Comparison of ENCODE assay signal across 8 cellular contexts in genomic region chr6:22954749-22955385, GRCh38.
DNase-seq lines count a peak whose midpoint lies in the region; ATAC-seq, FAIRE-seq and TF ChIP-seq lines count a peak whose summit lies in the region.

No MANE protein-coding gene starts in this region.

- no peak for TF ChIP-seq RAD21 in HepG2 (CRISPR knock-in tag; IDR thresholded peaks at IDR 0.05)

- peaks cover 19% of the 10 kb centered on the region for H3K4me1 Mint-ChIP-seq in activated T-cell treated with anti-CD3 and anti-CD28 coated beads, Interleukin-2, amount 50 U/mL, for 72 hours (ENCODE audit: low read depth)
- H3K4me1 Mint-ChIP-seq in WTC11 = peaks cover 16% of the 10 kb centered on the region

- peak overlapping the region in 1 of 3 experiments; percentile 13; a peak in 1 of 6 replicates for H3K4me3 ChIP-seq in HepG2 (replicated peaks in 1 of 3; ENCODE audit: insufficient read depth in 1 of 3, low read depth in 2 of 3, low read length in 3 of 3)

- CTCF ChIA-PET in WTC11 (lab: Charles Lee) (no interaction called here), HepG2 (lab: Yijun Ruan, JAX; ENCODE audit: low intra/inter-chr PET ratio, low total read pairs) (no interaction called here)

- TF ChIP-seq POLR2A in HepG2 (IDR thresholded peaks at IDR 0.05; ENCODE audit: insufficient read depth in 1 of 2, low read depth in 2 of 2, low read length in 2 of 2) = no peak

- POLR2A ChIA-PET in WTC11 (lab: Charles Lee) (no interaction called here), HepG2 (lab: Yijun Ruan, JAX) (no interaction called here)

- peaks cover 1 to 7% of the 10 kb centered on the region in 2 donors for H3K36me3 Mint-ChIP-seq in activated T-cell treated with anti-CD3 and anti-CD28 coated beads, Interleukin-2, amount 50 U/mL, for 72 hours (ENCODE audit: insufficient read depth in 2 of 2)
- H3K36me3 Mint-ChIP-seq in WTC11 = no peaks in the 10 kb centered on the region

- peak; percentile 43 for FAIRE-seq in HepG2 (lab: Jason Lieb, UNC)

- H3K4me1 ChIP-seq in HepG2 (ENCODE audit: insufficient read depth, low read length) = no peaks in the 10 kb centered on the region

- H3K36me3 ChIP-seq in HepG2 (replicated peaks in 1 of 2; ENCODE audit: control insufficient read depth in 1 of 2, insufficient read depth in 2 of 2, low read length in 2 of 2) = no peaks in the 10 kb centered on the region

- H3K79me2 ChIP-seq in HepG2 (ENCODE audit: insufficient read depth, low read length) = no peaks in the 10 kb centered on the region

- H3K27ac Mint-ChIP-seq in activated T-cell treated with anti-CD3 and anti-CD28 coated beads, Interleukin-2, amount 50 U/mL, for 72 hours = peak overlapping the region; percentile 89
- peak overlapping the region; percentile 61; the same call in 1 of the 2 replicates for H3K27ac Mint-ChIP-seq in WTC11

- no peak for DNase-seq in activated T-cell treated with anti-CD3 and anti-CD28 coated beads, Interleukin-2, amount 50 U/mL, for 72 hours
- no peak for DNase-seq in activated T-cell treated with anti-CD3 and anti-CD28 coated beads for 4 hours
- no peak for DNase-seq in WTC11 (ENCODE audit: low spot score)
- DNase-seq in HepG2 (ENCODE audit: low spot score) = peak; percentile 4
- no peak for DNase-seq in hippocampal formation (lab: John Stamatoyannopoulos, UW)

- no peak overlapping the region for H2AFZ ChIP-seq in HepG2 (ENCODE audit: low read length)

- peak; percentile 41 to 52 for ATAC-seq in activated T-cell treated with anti-CD3 and anti-CD28 coated beads, Interleukin-2, amount 50 U/mL, for 72 hours (replicated peaks in 1 of 2)
- ATAC-seq in HG03342 (IDR thresholded peaks at IDR 0.05; ENCODE audit: unreplicated experiment) = peak; percentile 73
- ATAC-seq in WTC11 = no peak
- peak; percentile 73 for ATAC-seq in HepG2
- no peak for ATAC-seq in HG02970 (IDR thresholded peaks at IDR 0.05; ENCODE audit: low FRiP score, unreplicated experiment)
- ATAC-seq in HG02840 (IDR thresholded peaks at IDR 0.05; ENCODE audit: low FRiP score, unreplicated experiment) = no peak

- H3K9me3 Mint-ChIP-seq in activated T-cell treated with anti-CD3 and anti-CD28 coated beads, Interleukin-2, amount 50 U/mL, for 72 hours = peaks cover 5 to 8% of the 10 kb centered on the region in 2 donors
- peaks cover 12% of the 10 kb centered on the region for H3K9me3 Mint-ChIP-seq in WTC11

- H3K9me3 ChIP-seq in HepG2 (ENCODE audit: low read length) = peaks cover 77% of the 10 kb centered on the region

- no peaks in the 10 kb centered on the region for H3K27me3 Mint-ChIP-seq in activated T-cell treated with anti-CD3 and anti-CD28 coated beads, Interleukin-2, amount 50 U/mL, for 72 hours (ENCODE audit: low read depth)
- no peaks in the 10 kb centered on the region for H3K27me3 Mint-ChIP-seq in WTC11 (ENCODE audit: low read depth)

- no peaks in the 10 kb centered on the region for H4K20me1 ChIP-seq in HepG2 (ENCODE audit: insufficient read depth, low read length)

- H3K27me3 ChIP-seq in HepG2 (ENCODE audit: control insufficient read depth in 1 of 2, insufficient read depth in 2 of 2, low read length in 2 of 2) = no peaks in the 10 kb centered on the region

- no peak overlapping the region for H3K27ac ChIP-seq in HepG2 (ENCODE audit: extremely low read length, insufficient read depth, low read length)

- intact Hi-C loops in HepG2 (cut with micrococcal nuclease; ENCODE audit: unreplicated experiment) = no loop called here

- in situ Hi-C loops in HepG2 (cut with HindIII; ENCODE audit: extremely low pct_ligation_motif_present, low pct_unique_long_range_greater_than_20kb) = no loop called here

- no peak for TF ChIP-seq EP300 in HepG2 (IDR thresholded peaks at IDR 0.05; ENCODE audit: low read depth in 2 of 2, low read length in 2 of 2)
- TF ChIP-seq EP300 in HepG2 (CRISPR knock-in tag; IDR thresholded peaks at IDR 0.05; ENCODE audit: borderline replicate concordance) = no peak

- peak overlapping the region; percentile 33 for H3K4me2 ChIP-seq in HepG2 (ENCODE audit: low read depth, low read length)

- H3K4me3 Mint-ChIP-seq in activated T-cell treated with anti-CD3 and anti-CD28 coated beads, Interleukin-2, amount 50 U/mL, for 72 hours = peak overlapping the region; percentile 64 to 84
- no peak overlapping the region for H3K4me3 Mint-ChIP-seq in WTC11

- 6% methylated on average over 5 of the region's 5 CpGs for WGBS in HepG2 (ENCODE audit: low lambda C conversion rate)

- no peak overlapping the region for H3K9ac ChIP-seq in HepG2 (ENCODE audit: insufficient read depth, low read depth, low read length)

- BruUV-seq in HepG2 (replicated peaks; lab: Mats Ljungman, UMichigan) = no TSS peak

- TF ChIP-seq CTCF in WTC11 (IDR thresholded peaks at IDR 0.05) (no peak), HepG2 (CRISPR knock-in tag; IDR thresholded peaks at IDR 0.05) (no peak)

TF ChIP-seq in WTC11, 78 proteins besides CTCF, POLR2A, EP300 and RAD21 (continues in another document):
- TF ChIP-seq HMGA2 (CRISPR knock-in tag; IDR thresholded peaks at IDR 0.05) = no peak
- TF ChIP-seq, protein P1, sequence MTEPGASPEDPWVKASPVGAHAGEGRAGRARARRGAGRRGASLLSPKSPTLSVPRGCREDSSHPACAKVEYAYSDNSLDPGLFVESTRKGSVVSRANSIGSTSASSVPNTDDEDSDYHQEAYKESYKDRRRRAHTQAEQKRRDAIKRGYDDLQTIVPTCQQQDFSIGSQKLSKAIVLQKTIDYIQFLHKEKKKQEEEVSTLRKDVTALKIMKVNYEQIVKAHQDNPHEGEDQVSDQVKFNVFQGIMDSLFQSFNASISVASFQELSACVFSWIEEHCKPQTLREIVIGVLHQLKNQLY (CRISPR knock-in tag; IDR thresholded peaks at IDR 0.05) = no peak
- no peak for TF ChIP-seq ZNF219 (CRISPR knock-in tag; IDR thresholded peaks at IDR 0.05; ENCODE audit: borderline replicate concordance)
- TF ChIP-seq ZNF138 (CRISPR knock-in tag; conservative IDR thresholded peaks at IDR 0.05) = no peak
- TF ChIP-seq TCF7 (CRISPR knock-in tag; IDR thresholded peaks at IDR 0.05; ENCODE audit: low read depth) = no peak
- TF ChIP-seq ZNF317 (CRISPR knock-in tag; IDR thresholded peaks at IDR 0.05; ENCODE audit: borderline replicate concordance, low read depth) = no peak
- no peak for TF ChIP-seq NR2C2 (CRISPR knock-in tag; IDR thresholded peaks at IDR 0.05)
- no peak for TF ChIP-seq TEAD4 (CRISPR knock-in tag; IDR thresholded peaks at IDR 0.05)
- no peak for TF ChIP-seq NFATC4 (CRISPR knock-in tag; IDR thresholded peaks at IDR 0.05)
- TF ChIP-seq ZNF423 (CRISPR knock-in tag; IDR thresholded peaks at IDR 0.05) = no peak
- TF ChIP-seq IRF2 (CRISPR knock-in tag; IDR thresholded peaks at IDR 0.05; ENCODE audit: borderline replicate concordance, low read depth) = no peak

TF ChIP-seq in HepG2, 621 proteins besides CTCF, POLR2A, EP300 and RAD21 (continues in another document):
- TF ChIP-seq ISL2 (CRISPR knock-in tag; IDR thresholded peaks at IDR 0.05) (0 out of 2 replicates have a peak, but pooled peaks have one; percentile 38), ZNF256 (CRISPR knock-in tag; conservative IDR thresholded peaks at IDR 0.05) (no peak), ATF4 (CRISPR knock-in tag; IDR thresholded peaks at IDR 0.05) (no peak), GTF2F1 (IDR thresholded peaks at IDR 0.05; ENCODE audit: low read length) (no peak), ZNF782 (CRISPR knock-in tag; IDR thresholded peaks at IDR 0.05; ENCODE audit: borderline replicate concordance) (no peak), JDP2 (CRISPR knock-in tag; IDR thresholded peaks at IDR 0.05; ENCODE audit: borderline replicate concordance) (no peak), ZNF510 (CRISPR knock-in tag; IDR thresholded peaks at IDR 0.05; ENCODE audit: low read depth) (no peak), GFI1 (CRISPR knock-in tag; IDR thresholded peaks at IDR 0.05; ENCODE audit: borderline replicate concordance) (no peak), ZC3H13 (CRISPR knock-in tag; IDR thresholded peaks at IDR 0.05) (no peak), FOXP1 (IDR thresholded peaks at IDR 0.05) (no peak), FOXP1 (CRISPR knock-in tag; IDR thresholded peaks at IDR 0.05) (0 out of 2 replicates have a peak, but pooled peaks have one; percentile 22), RORA (CRISPR knock-in tag; IDR thresholded peaks at IDR 0.05) (no peak), ZNF17 (CRISPR knock-in tag; IDR thresholded peaks at IDR 0.05) (no peak)
- TF ChIP-seq, protein P2, sequence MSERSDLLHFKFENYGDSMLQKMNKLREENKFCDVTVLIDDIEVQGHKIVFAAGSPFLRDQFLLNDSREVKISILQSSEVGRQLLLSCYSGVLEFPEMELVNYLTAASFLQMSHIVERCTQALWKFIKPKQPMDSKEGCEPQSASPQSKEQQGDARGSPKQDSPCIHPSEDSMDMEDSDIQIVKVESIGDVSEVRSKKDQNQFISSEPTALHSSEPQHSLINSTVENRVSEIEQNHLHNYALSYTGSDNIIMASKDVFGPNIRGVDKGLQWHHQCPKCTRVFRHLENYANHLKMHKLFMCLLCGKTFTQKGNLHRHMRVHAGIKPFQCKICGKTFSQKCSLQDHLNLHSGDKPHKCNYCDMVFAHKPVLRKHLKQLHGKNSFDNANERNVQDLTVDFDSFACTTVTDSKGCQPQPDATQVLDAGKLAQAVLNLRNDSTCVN (CRISPR knock-in tag; IDR thresholded peaks at IDR 0.05; ENCODE audit: borderline replicate concordance) = no peak
- TF ChIP-seq, protein P3, sequence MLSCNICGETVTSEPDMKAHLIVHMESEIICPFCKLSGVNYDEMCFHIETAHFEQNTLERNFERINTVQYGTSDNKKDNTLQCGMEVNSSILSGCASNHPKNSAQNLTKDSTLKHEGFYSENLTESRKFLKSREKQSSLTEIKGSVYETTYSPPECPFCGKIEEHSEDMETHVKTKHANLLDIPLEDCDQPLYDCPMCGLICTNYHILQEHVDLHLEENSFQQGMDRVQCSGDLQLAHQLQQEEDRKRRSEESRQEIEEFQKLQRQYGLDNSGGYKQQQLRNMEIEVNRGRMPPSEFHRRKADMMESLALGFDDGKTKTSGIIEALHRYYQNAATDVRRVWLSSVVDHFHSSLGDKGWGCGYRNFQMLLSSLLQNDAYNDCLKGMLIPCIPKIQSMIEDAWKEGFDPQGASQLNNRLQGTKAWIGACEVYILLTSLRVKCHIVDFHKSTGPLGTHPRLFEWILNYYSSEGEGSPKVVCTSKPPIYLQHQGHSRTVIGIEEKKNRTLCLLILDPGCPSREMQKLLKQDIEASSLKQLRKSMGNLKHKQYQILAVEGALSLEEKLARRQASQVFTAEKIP (CRISPR knock-in tag; IDR thresholded peaks at IDR 0.05; ENCODE audit: borderline replicate concordance) = no peak

Comparison
In these comparisons a context has a peak if more than half of its experiments do, and no peak if none do; other contexts are left out.
1. ATAC-seq: peak in activated T-cell treated with anti-CD3 and anti-CD28 coated beads, Interleukin-2, amount 50 U/mL, for 72 hours (2 of 2), HG03342 (single experiment) and HepG2 (single experiment); none in WTC11 (single experiment), HG02970 (single experiment) and HG02840 (single experiment).